1 cellular context compared by ENCODE assay signal in the genomic region with DNA sequence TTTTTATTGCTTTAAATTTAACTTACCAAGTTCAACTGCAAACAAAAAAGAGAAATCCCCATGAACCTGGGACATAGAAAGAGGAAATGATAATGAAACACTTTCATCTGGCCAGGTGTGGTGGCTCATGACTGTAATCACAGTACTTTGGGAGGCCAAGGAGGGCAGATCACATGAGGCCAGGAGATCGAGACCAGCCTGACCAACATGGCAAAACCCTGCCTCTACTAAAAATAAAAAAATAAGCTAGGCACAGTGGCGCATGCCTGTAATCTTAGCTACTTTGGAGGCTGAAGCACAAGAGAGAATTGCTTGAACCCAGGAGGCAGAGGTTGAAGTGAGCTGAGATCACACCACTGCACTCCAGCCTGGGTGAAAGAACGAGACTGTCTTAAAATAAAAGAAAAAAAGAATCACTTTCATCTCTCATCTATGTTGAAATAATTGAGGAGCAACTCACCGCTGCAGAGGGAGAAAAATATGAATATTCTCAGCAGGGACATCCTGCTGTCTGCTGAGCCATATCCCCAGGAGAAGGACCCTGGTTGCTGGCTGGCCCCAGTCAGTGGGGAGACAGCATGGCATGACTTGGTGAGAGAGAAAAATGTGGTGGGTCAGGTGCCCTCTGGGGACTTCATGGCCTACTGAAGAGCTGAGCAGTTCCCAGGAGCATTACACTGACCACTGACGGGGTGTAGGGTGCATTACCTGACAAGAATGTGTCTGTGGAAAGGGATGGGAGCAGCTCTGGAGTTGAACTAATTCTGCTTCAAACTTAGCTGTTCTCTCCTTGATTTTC.
TF ChIP-seq lines count a peak whose summit lies in the region.

No MANE protein-coding gene starts in this region.

TF ChIP-seq in GM12878, 131 proteins besides CTCF, POLR2A, EP300 and RAD21 (continued from another document):
- TF ChIP-seq, protein P1, sequence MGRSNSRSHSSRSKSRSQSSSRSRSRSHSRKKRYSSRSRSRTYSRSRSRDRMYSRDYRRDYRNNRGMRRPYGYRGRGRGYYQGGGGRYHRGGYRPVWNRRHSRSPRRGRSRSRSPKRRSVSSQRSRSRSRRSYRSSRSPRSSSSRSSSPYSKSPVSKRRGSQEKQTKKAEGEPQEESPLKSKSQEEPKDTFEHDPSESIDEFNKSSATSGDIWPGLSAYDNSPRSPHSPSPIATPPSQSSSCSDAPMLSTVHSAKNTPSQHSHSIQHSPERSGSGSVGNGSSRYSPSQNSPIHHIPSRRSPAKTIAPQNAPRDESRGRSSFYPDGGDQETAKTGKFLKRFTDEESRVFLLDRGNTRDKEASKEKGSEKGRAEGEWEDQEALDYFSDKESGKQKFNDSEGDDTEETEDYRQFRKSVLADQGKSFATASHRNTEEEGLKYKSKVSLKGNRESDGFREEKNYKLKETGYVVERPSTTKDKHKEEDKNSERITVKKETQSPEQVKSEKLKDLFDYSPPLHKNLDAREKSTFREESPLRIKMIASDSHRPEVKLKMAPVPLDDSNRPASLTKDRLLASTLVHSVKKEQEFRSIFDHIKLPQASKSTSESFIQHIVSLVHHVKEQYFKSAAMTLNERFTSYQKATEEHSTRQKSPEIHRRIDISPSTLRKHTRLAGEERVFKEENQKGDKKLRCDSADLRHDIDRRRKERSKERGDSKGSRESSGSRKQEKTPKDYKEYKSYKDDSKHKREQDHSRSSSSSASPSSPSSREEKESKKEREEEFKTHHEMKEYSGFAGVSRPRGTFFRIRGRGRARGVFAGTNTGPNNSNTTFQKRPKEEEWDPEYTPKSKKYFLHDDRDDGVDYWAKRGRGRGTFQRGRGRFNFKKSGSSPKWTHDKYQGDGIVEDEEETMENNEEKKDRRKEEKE (IDR thresholded peaks at IDR 0.05) = no peak
- TF ChIP-seq PAX5 (IDR thresholded peaks at IDR 0.05; ENCODE audit: borderline replicate concordance, low read depth, low read length) = no peak
- peak; percentile 99 for TF ChIP-seq ZNF217 (IDR thresholded peaks at IDR 0.05)
- TF ChIP-seq MAX (IDR thresholded peaks at IDR 0.05; ENCODE audit: low read depth, low read length) = no peak
- TF ChIP-seq RELB (IDR thresholded peaks at IDR 0.05; ENCODE audit: low read depth) = peak; percentile 67; the same call in 1 of the 2 replicates
- no peak for TF ChIP-seq GABPA (IDR thresholded peaks at IDR 0.05; ENCODE audit: low read depth)
- peak; percentile 55 for TF ChIP-seq RUNX3 (IDR thresholded peaks at IDR 0.05; ENCODE audit: low read length)
- TF ChIP-seq BRCA1 (IDR thresholded peaks at IDR 0.05; ENCODE audit: low read depth, low read length) = no peak
- TF ChIP-seq ZBTB4 (CRISPR knock-in tag; IDR thresholded peaks at IDR 0.05) = no peak
- peak; percentile 72; the same call in 1 of the 2 replicates for TF ChIP-seq ZNF24 (IDR thresholded peaks at IDR 0.05)
